Comparison of ENCODE assay signal across 26 cellular contexts in the genomic region with DNA sequence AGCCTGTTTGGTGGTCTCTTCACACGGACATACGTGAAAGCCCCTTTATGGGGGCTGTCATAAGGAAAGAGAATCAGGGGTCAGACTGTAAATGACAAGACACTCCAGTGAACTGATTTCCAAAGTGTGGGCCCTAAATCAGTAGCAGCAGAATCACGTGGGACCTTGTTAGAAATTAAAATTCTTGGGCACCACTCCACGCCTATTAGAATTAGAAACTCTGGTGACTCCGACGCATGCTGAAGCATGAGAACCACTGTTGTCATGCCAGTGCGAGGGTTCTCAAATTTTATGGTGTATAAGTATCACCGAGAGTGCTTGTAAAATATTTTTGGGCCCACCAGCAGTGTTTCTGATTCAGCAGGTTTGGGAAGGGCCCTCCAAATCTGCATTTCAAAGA.
"Had no signal": no experiment of that assay in that cellular context is flagged by ENCODE, and none has a peak within 500 bp of the region (broad histone marks: within the 10 kb centered on the region; RNA-seq: fewer than 3 reads in every experiment).

No MANE protein-coding gene starts in this region.

- H3K27me3 Mint-ChIP-seq: dendritic cell treated with granulocyte-macrophage colony-stimulating factor and Interleukin-4, amounts not matched to agents 40 ng/mL and 50 ng/mL, for 4 days; naive thymus-derived CD4-positive, alpha-beta T cell had no signal

- H3K4me3 Mint-ChIP-seq: dendritic cell treated with granulocyte-macrophage colony-stimulating factor and Interleukin-4, amounts not matched to agents 40 ng/mL and 50 ng/mL, for 4 days; immature natural killer cell; naive thymus-derived CD4-positive, alpha-beta T cell; nephron progenitor cell; stimulated activated effector memory CD8-positive, alpha-beta T cell treated with anti-CD3 and anti-CD28 coated beads, Interleukin-12 subunit alpha, Interleukin-12 subunit beta, amount 100 ng/mL, for 72 hours had no signal

- H3K27ac ChIP-seq: colonic mucosa, esophagus muscularis mucosa, foreskin keratinocyte, gastroesophageal sphincter, sigmoid colon, stomach, thyroid gland, vagina had no signal

- H3K27ac Mint-ChIP-seq: dendritic cell treated with granulocyte-macrophage colony-stimulating factor and Interleukin-4, amounts not matched to agents 40 ng/mL and 50 ng/mL, for 4 days; immature natural killer cell; naive thymus-derived CD4-positive, alpha-beta T cell; nephron progenitor cell; stimulated activated effector memory CD8-positive, alpha-beta T cell treated with anti-CD3 and anti-CD28 coated beads, Interleukin-12 subunit alpha, Interleukin-12 subunit beta, amount 100 ng/mL, for 72 hours had no signal

- H3K36me3 Mint-ChIP-seq: immature natural killer cell; naive thymus-derived CD4-positive, alpha-beta T cell; stimulated activated effector memory CD8-positive, alpha-beta T cell treated with anti-CD3 and anti-CD28 coated beads, Interleukin-12 subunit alpha, Interleukin-12 subunit beta, amount 100 ng/mL, for 72 hours had no signal

- DNase-seq: colonic mucosa; effector CD8-positive, alpha-beta T cell; foreskin keratinocyte; glutamatergic neuron; hypothalamus; immature natural killer cell; islet precursor cell; kidney glomerular epithelial cell; mesenchymal stem cell; midbrain; naive thymus-derived CD4-positive, alpha-beta T cell; nephron progenitor cell; nucleus accumbens; retina; sigmoid colon; stimulated activated CD4-positive, alpha-beta T cell treated with anti-CD3 and anti-CD28 coated beads, Interleukin-2, amount 100 ng/mL, for 24 hours; stimulated activated CD4-positive, alpha-beta T cell treated with anti-CD3 and anti-CD28 coated beads, Interleukin-4, amount 100 ng/mL, for 24 hours; stimulated activated naive CD4-positive, alpha-beta T cell treated with Interleukin-2 at 50 U/mL for 16 hours; stomach; thyroid gland; trophoblast cell had no signal

- H3K36me3 ChIP-seq: colonic mucosa, esophagus muscularis mucosa, gastroesophageal sphincter, sigmoid colon, stomach, thyroid gland, vagina had no signal

- H3K9me3 ChIP-seq: colonic mucosa, esophagus muscularis mucosa, gastroesophageal sphincter, sigmoid colon, stomach, thyroid gland, vagina had no signal

- H3K27me3 ChIP-seq: colonic mucosa, esophagus muscularis mucosa, foreskin keratinocyte, gastroesophageal sphincter, sigmoid colon, stomach, thyroid gland, vagina had no signal

- ATAC-seq: foreskin keratinocyte; gastroesophageal sphincter; naive thymus-derived CD4-positive, alpha-beta T cell; stimulated activated effector memory CD8-positive, alpha-beta T cell treated with anti-CD3 and anti-CD28 coated beads, Interleukin-12 subunit alpha, Interleukin-12 subunit beta, amount 100 ng/mL, for 72 hours had no signal

- H3K4me1 ChIP-seq: colonic mucosa, esophagus muscularis mucosa, foreskin keratinocyte, gastroesophageal sphincter, sigmoid colon, stomach, thyroid gland, vagina had no signal

- H3K4me1 Mint-ChIP-seq: immature natural killer cell; naive thymus-derived CD4-positive, alpha-beta T cell; stimulated activated effector memory CD8-positive, alpha-beta T cell treated with anti-CD3 and anti-CD28 coated beads, Interleukin-12 subunit alpha, Interleukin-12 subunit beta, amount 100 ng/mL, for 72 hours had no signal

- H3K9me3 Mint-ChIP-seq: dendritic cell treated with granulocyte-macrophage colony-stimulating factor and Interleukin-4, amounts not matched to agents 40 ng/mL and 50 ng/mL, for 4 days; nephron progenitor cell had no signal

- H3K4me3 ChIP-seq: colonic mucosa, esophagus muscularis mucosa, gastroesophageal sphincter, sigmoid colon, stomach, thyroid gland, vagina had no signal
